9 cellular contexts compared by ENCODE assay signal in genomic region chr11:83051760-83052671, GRCh38. TPM values are rescaled to one million over a fixed set of nuclear protein-coding genes. Genes with fewer than 3 reads are reported as not detected.
A peak's percentile ranks its signal among the peaks of the same experiment; 100 is the strongest.
DNase-seq lines count a peak whose midpoint lies in the region; FAIRE-seq lines count a peak whose summit lies in the region.
"Had no signal": no experiment of that assay in that cellular context is flagged by ENCODE, and none has a peak within 500 bp of the region (broad histone marks: within the 10 kb centered on the region; RNA-seq: fewer than 3 reads in every experiment).

No MANE protein-coding gene starts in this region.

- H3K36me3 Mint-ChIP-seq in activated naive CD4-positive, alpha-beta T cell treated with anti-CD3 and anti-CD28 coated beads for 36 hours (ENCODE audit: low read depth), result peaks cover 11% of the 10 kb centered on the region

- peak overlapping the region; percentile 82 for H3K27ac ChIP-seq in temporal lobe (ENCODE audit: low read depth, low read length)

- no peak overlapping the region for H3K4me3 Mint-ChIP-seq in activated naive CD4-positive, alpha-beta T cell treated with anti-CD3 and anti-CD28 coated beads for 36 hours

- peak; percentile 61 for FAIRE-seq in islet of Langerhans (lab: Jason Lieb, UNC)

- peaks cover 44% of the 10 kb centered on the region for H3K4me1 Mint-ChIP-seq in activated naive CD4-positive, alpha-beta T cell treated with anti-CD3 and anti-CD28 coated beads for 36 hours (ENCODE audit: low read depth)

- intact Hi-C loops in activated naive CD4-positive, alpha-beta T cell treated with anti-CD3 and anti-CD28 coated beads for 36 hours (cut with micrococcal nuclease), result no loop called here

- CTCF ChIA-PET in activated naive CD4-positive, alpha-beta T cell treated with anti-CD3 and anti-CD28 coated beads for 36 hours (lab: Charles Lee), result interaction anchor here (0.9 to 1.3 kb wide), 3 partner anchors 11 to 45 kb away, joined by 3 to 4 read pairs (median 3); no protein-coding TSS in a partner anchor

- H3K9me3 Mint-ChIP-seq in activated naive CD4-positive, alpha-beta T cell treated with anti-CD3 and anti-CD28 coated beads for 36 hours, result peaks cover 5% of the 10 kb centered on the region

- DNase-seq in DMS53 (lab: John Stamatoyannopoulos, UW) (peak; percentile 55), DMS53 treated with DMSO at 0.1 percent for 48 hours (lab: John Stamatoyannopoulos, UW; ENCODE audit: unreplicated experiment) (no peak), amniotic epithelial cell (ENCODE audit: low read depth) (peak; percentile 87), T-helper 2 cell (no peak), RPMI8226 (no peak)
- DNase-seq in activated naive CD4-positive, alpha-beta T cell treated with anti-CD3 and anti-CD28 coated beads for 36 hours, result no peak
- DNase-seq: NCI-H510A had no signal

- no peaks in the 10 kb centered on the region for H3K27me3 Mint-ChIP-seq in activated naive CD4-positive, alpha-beta T cell treated with anti-CD3 and anti-CD28 coated beads for 36 hours (ENCODE audit: low read depth)

- H3K27ac Mint-ChIP-seq in activated naive CD4-positive, alpha-beta T cell treated with anti-CD3 and anti-CD28 coated beads for 36 hours, result no peak overlapping the region

RNA-seq across cellular contexts. Expression of gene RAB30, which starts 19.7 kb away (rescaled TPM):
- total RNA-seq in temporal lobe, result 42.0 TPM
- 10 to 100 TPM in 1 of 2 experiments, 1 to 10 TPM in 1; 8.8 to 11.1 TPM for total RNA-seq in activated naive CD4-positive, alpha-beta T cell treated with anti-CD3 and anti-CD28 coated beads for 36 hours

Comparison
In these comparisons a context has a peak if more than half of its experiments do, and no peak if none do; other contexts are left out.
1. DNase-seq: peak in DMS53 (single experiment) and amniotic epithelial cell (single experiment); none in DMS53 treated with DMSO at 0.1 percent for 48 hours (single experiment), T-helper 2 cell (0 of 5), RPMI8226 (single experiment) and activated naive CD4-positive, alpha-beta T cell treated with anti-CD3 and anti-CD28 coated beads for 36 hours (single experiment).